ENCODE assay signal across 14 cellular contexts in the genomic region with DNA sequence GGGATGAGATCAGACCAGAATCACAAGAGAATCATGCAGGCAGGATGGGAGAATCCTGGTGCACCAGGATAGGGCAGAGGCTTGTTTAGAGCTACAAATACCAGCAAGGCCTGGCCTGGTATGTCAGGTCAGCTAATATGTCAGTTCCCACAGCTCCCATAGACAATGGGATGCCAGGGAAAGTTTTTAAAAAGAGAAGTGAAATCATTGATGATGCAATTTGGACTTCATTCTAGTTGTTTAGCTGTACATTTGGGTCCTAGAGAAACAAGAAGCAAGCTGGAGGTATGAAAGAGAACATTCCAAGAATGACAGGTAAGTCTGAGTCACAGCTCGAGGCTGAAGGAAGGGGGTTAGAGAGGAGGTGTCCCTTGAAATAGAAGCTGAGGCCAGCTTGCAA. TPM values are rescaled to one million over a fixed set of nuclear protein-coding genes. Genes with fewer than 3 reads are reported as not detected.
DNase-seq lines count a peak whose midpoint lies in the region; ATAC-seq, FAIRE-seq and TF ChIP-seq lines count a peak whose summit lies in the region.
"Had no signal": no experiment of that assay in that cellular context is flagged by ENCODE, and none has a peak within 500 bp of the region (broad histone marks: within the 10 kb centered on the region; RNA-seq: fewer than 3 reads in every experiment).

No MANE protein-coding gene starts in this region.

- H3K4me3 Mint-ChIP-seq in stimulated activated effector memory CD8-positive, alpha-beta T cell treated with anti-CD3 and anti-CD28 coated beads, Interleukin-12 subunit alpha, Interleukin-12 subunit beta, amount 100 ng/mL, for 72 hours, result no peak overlapping the region
- H3K4me3 Mint-ChIP-seq: IgD-negative memory B cell had no signal

- no peaks in the 10 kb centered on the region for H3K9me3 ChIP-seq in WERI-Rb-1 (ENCODE audit: severe bottlenecking)
- H3K9me3 ChIP-seq: SJCRH30 had no signal

- H3K9me3 Mint-ChIP-seq in stimulated activated effector memory CD8-positive, alpha-beta T cell treated with anti-CD3 and anti-CD28 coated beads, Interleukin-12 subunit alpha, Interleukin-12 subunit beta, amount 100 ng/mL, for 72 hours, result no peaks in the 10 kb centered on the region
- H3K9me3 Mint-ChIP-seq: IgD-negative memory B cell had no signal

- no peak overlapping the region for H3K4me3 ChIP-seq in bronchial epithelial cell (ENCODE audit: low read depth, low read length)
- H3K4me3 ChIP-seq in WERI-Rb-1 (ENCODE audit: low read depth, low read length), result no peak overlapping the region
- H3K4me3 ChIP-seq: SJCRH30 had no signal

- H3K27me3 ChIP-seq in bronchial epithelial cell (ENCODE audit: control insufficient read depth, insufficient read depth, low read length) (no peaks in the 10 kb centered on the region), WERI-Rb-1 (ENCODE audit: insufficient read depth, low read depth, severe bottlenecking) (no peaks in the 10 kb centered on the region)

- H3K27ac Mint-ChIP-seq in stimulated activated effector memory CD8-positive, alpha-beta T cell treated with anti-CD3 and anti-CD28 coated beads, Interleukin-12 subunit alpha, Interleukin-12 subunit beta, amount 100 ng/mL, for 72 hours, result peak overlapping the region; percentile 24
- H3K27ac Mint-ChIP-seq: IgD-negative memory B cell had no signal

- intact Hi-C loops in left colon (cut with DNase I, micrococcal nuclease), result no loop called here

- ATAC-seq in GM19463 (IDR thresholded peaks at IDR 0.05; ENCODE audit: unreplicated experiment), result peak; percentile 64
- peak; percentile 56 for ATAC-seq in HG02981 (IDR thresholded peaks at IDR 0.05; ENCODE audit: unreplicated experiment)
- ATAC-seq in stimulated activated effector memory CD8-positive, alpha-beta T cell treated with anti-CD3 and anti-CD28 coated beads, Interleukin-12 subunit alpha, Interleukin-12 subunit beta, amount 100 ng/mL, for 72 hours, result no peak
- ATAC-seq in GM21619 (IDR thresholded peaks at IDR 0.05; ENCODE audit: unreplicated experiment), result no peak
- ATAC-seq in left colon, result no peak

- H3K36me3 ChIP-seq in bronchial epithelial cell (ENCODE audit: control insufficient read depth, insufficient read depth, low read length), result no peaks in the 10 kb centered on the region
- no peaks in the 10 kb centered on the region for H3K36me3 ChIP-seq in WERI-Rb-1
- H3K36me3 ChIP-seq: SJCRH30 had no signal

- TF ChIP-seq CTCF in bronchial epithelial cell (IDR thresholded peaks at IDR 0.05; ENCODE audit: insufficient read depth, low read length, severe bottlenecking) (no peak), WERI-Rb-1 (IDR thresholded peaks at IDR 0.05; ENCODE audit: low read depth, low read length) (no peak)

- no peaks in the 10 kb centered on the region for H3K36me3 Mint-ChIP-seq in stimulated activated effector memory CD8-positive, alpha-beta T cell treated with anti-CD3 and anti-CD28 coated beads, Interleukin-12 subunit alpha, Interleukin-12 subunit beta, amount 100 ng/mL, for 72 hours

- DNase-seq in bronchial epithelial cell (ENCODE audit: low read depth) (peak; percentile 93), WERI-Rb-1 (no peak), NCI-H446 (lab: John Stamatoyannopoulos, UW) (no peak), left colon (no peak)
- no peak for DNase-seq in stimulated activated effector memory CD8-positive, alpha-beta T cell treated with anti-CD3 and anti-CD28 coated beads, Interleukin-12 subunit alpha, Interleukin-12 subunit beta, amount 100 ng/mL, for 72 hours (ENCODE audit: low spot score in 2 of 2)
- DNase-seq: activated CD4-positive, alpha-beta T cell treated with anti-CD3 and anti-CD28 coated beads for 48 hours; activated effector memory CD4-positive, alpha-beta T cell treated with anti-CD3 and anti-CD28 coated beads, Interleukin-2, amount 50 U/mL, for 16 hours; cortex of kidney; glutamatergic neuron; SJCRH30 had no signal

- no peak overlapping the region for H3K27ac ChIP-seq in WERI-Rb-1
- H3K27ac ChIP-seq: SJCRH30 had no signal

- FAIRE-seq in bronchial epithelial cell (lab: Jason Lieb, UNC), result peak; percentile 73

- H3K4me1 Mint-ChIP-seq in stimulated activated effector memory CD8-positive, alpha-beta T cell treated with anti-CD3 and anti-CD28 coated beads, Interleukin-12 subunit alpha, Interleukin-12 subunit beta, amount 100 ng/mL, for 72 hours, result peaks cover 5% of the 10 kb centered on the region

RNA-seq across cellular contexts. Expression of a gene that starts 45.2 kb away (rescaled TPM):
- total RNA-seq in bronchial epithelial cell, result 0.13 and 0.26 TPM in 2 replicates
- total RNA-seq in left colon, result under 1 TPM; 0.40 to 0.50 TPM
- total RNA-seq: SJCRH30 had no signal

Comparison
In these comparisons a context has a peak if more than half of its experiments do, and no peak if none do; other contexts are left out.
1. ATAC-seq: peak in GM19463 (single experiment) and HG02981 (single experiment); none in stimulated activated effector memory CD8-positive, alpha-beta T cell treated with anti-CD3 and anti-CD28 coated beads, Interleukin-12 subunit alpha, Interleukin-12 subunit beta, amount 100 ng/mL, for 72 hours (single experiment), GM21619 (single experiment) and left colon (single experiment).